In the genomic region with DNA sequence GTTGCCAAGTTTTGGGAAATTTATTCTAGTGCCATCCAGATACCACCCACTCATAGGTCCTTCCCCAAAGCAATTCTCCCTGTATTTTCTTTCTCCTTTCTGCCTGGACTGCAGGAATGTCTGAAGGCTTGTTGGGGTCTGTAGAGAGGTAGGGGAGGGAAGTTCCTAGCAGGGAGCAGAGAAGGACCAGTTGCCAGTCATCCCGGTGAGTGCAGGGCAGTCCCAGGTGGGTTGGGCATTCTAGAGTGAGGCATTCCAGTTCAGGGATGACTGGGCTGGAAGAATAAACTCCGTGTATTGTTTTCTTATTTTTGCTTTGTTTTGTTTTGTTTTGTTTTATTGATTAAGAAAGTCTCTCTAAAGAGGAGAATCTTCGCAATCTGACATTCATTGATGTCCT, we compare ENCODE assay signal across 21 cellular contexts. TPM values are rescaled to one million over a fixed set of nuclear protein-coding genes. Genes with fewer than 3 reads are reported as not detected.
A peak's percentile ranks its signal among the peaks of the same experiment; 100 is the strongest.
DNase-seq lines count a peak whose midpoint lies in the region; ATAC-seq and TF ChIP-seq lines count a peak whose summit lies in the region.
"Had no signal": no experiment of that assay in that cellular context is flagged by ENCODE, and none has a peak within 500 bp of the region (broad histone marks: within the 10 kb centered on the region; RNA-seq: fewer than 3 reads in every experiment).

No MANE protein-coding gene starts in this region.

- no peak for DNase-seq in GM23338 (ENCODE audit: low spot score)
- no peak for DNase-seq in WTC11 (ENCODE audit: low spot score)
- no peak for DNase-seq in mesenchymal stem cell
- no peak for DNase-seq in AG08396 (ENCODE audit: low spot score)
- no peak for DNase-seq in NCI-H345 treated with DMSO at 0.1 percent for 48 hours (lab: John Stamatoyannopoulos, UW; ENCODE audit: unreplicated experiment)
- no peak for DNase-seq in left ventricle myocardium inferior
- DNase-seq: 8988T; CD4-positive, alpha-beta memory T cell; DMS79; H9; MV-4-11; NCI-H1417; NCI-H2029; NCI-H2171; NCI-H446 treated with DMSO at 0.1 percent for 48 hours; NK-92 treated with Interleukin-12 subunit alpha and Interleukin-12 subunit beta, amount 100 ng/mL, for 24 hours; OCI-M1 had no signal

- no peak overlapping the region for H2AFZ ChIP-seq in GM23338
- H2AFZ ChIP-seq in mesenchymal stem cell (ENCODE audit: low read depth, low read length) = no peak overlapping the region

- H3K27me3 ChIP-seq in GM23338 (ENCODE audit: insufficient read depth) = no peaks in the 10 kb centered on the region
- no peaks in the 10 kb centered on the region for H3K27me3 ChIP-seq in mesenchymal stem cell (ENCODE audit: control insufficient read depth in 1 of 2, insufficient read depth in 1 of 2, low read length in 2 of 2)
- H3K27me3 ChIP-seq in rectal smooth muscle tissue (ENCODE audit: control insufficient read depth, insufficient read depth, low read length) = no peaks in the 10 kb centered on the region
- H3K27me3 ChIP-seq in left ventricle myocardium inferior (ENCODE audit: low read depth) = no peaks in the 10 kb centered on the region

- peaks cover 3% of the 10 kb centered on the region; the same call in 1 of the 3 replicates for H3K36me3 Mint-ChIP-seq in GM23338 (ENCODE audit: low read depth)
- no peaks in the 10 kb centered on the region; the same call in 1 of the 2 replicates for H3K36me3 Mint-ChIP-seq in WTC11
- H3K36me3 Mint-ChIP-seq: CD4-positive, alpha-beta memory T cell had no signal

- H2BK15ac ChIP-seq in mesenchymal stem cell (ENCODE audit: low read depth, poor library complexity, severe bottlenecking) = no peak overlapping the region

- H3K4me3 Mint-ChIP-seq in GM23338 = no peak overlapping the region
- no peak overlapping the region for H3K4me3 Mint-ChIP-seq in WTC11
- H3K4me3 Mint-ChIP-seq: CD4-positive, alpha-beta memory T cell; H9 had no signal

- H3K4me3 ChIP-seq in GM23338 = no peak overlapping the region
- H3K4me3 ChIP-seq in mesenchymal stem cell (ENCODE audit: insufficient read depth in 1 of 2, low read depth in 1 of 2, low read length in 2 of 2) = no peak overlapping the region
- no peak overlapping the region for H3K4me3 ChIP-seq in rectal smooth muscle tissue (ENCODE audit: low read length)
- H3K4me3 ChIP-seq in left ventricle myocardium inferior = no peak overlapping the region
- H3K4me3 ChIP-seq: K562, SK-N-MC had no signal

- peak overlapping the region; percentile 13 for H2BK120ac ChIP-seq in mesenchymal stem cell (ENCODE audit: low read depth, low read length)

- 88% methylated on average over 3 of the region's 3 CpGs for WGBS in mesenchymal stem cell

- H4K20me1 ChIP-seq in GM23338 (replicated peaks; ENCODE audit: insufficient read depth) = no peaks in the 10 kb centered on the region

- H3K4me1 Mint-ChIP-seq in GM23338 (peaks cover 78% of the 10 kb centered on the region), WTC11 (peaks cover 84% of the 10 kb centered on the region)
- H3K4me1 Mint-ChIP-seq: CD4-positive, alpha-beta memory T cell had no signal

- ATAC-seq in GM23338 (peak; percentile 40), WTC11 (peak; percentile 43), HG02973 (IDR thresholded peaks at IDR 0.05; ENCODE audit: unreplicated experiment) (no peak)
- ATAC-seq: K562 had no signal

- H3K4me2 ChIP-seq in GM23338 = no peak overlapping the region
- no peak overlapping the region for H3K4me2 ChIP-seq in mesenchymal stem cell (ENCODE audit: low read length, poor library complexity, severe bottlenecking)

- peaks cover 89% of the 10 kb centered on the region for H3K79me2 ChIP-seq in GM23338 (replicated peaks; ENCODE audit: insufficient read depth)

- H3K4ac ChIP-seq in mesenchymal stem cell (ENCODE audit: low read depth in 1 of 2, low read length in 2 of 2) = peak overlapping the region in 1 of 2 experiments; percentile 57

- no peak overlapping the region for H3K23ac ChIP-seq in mesenchymal stem cell (ENCODE audit: low read length in 2 of 2)

- no peaks in the 10 kb centered on the region for H3K9me3 ChIP-seq in mesenchymal stem cell (ENCODE audit: control insufficient read depth, low read length)
- no peaks in the 10 kb centered on the region for H3K9me3 ChIP-seq in left ventricle myocardium inferior (replicated peaks)

- H3K27ac ChIP-seq in GM23338 (ENCODE audit: low read depth) (no peak overlapping the region), mesenchymal stem cell (ENCODE audit: low read length, poor library complexity, severe bottlenecking) (no peak overlapping the region), rectal smooth muscle tissue (ENCODE audit: low read depth, low read length) (peak overlapping the region; percentile 42), left ventricle myocardium inferior (replicated peaks) (no peak overlapping the region)
- H3K27ac ChIP-seq: SK-N-MC had no signal

- H4K8ac ChIP-seq in mesenchymal stem cell (ENCODE audit: low read length) = no peak overlapping the region

- TF ChIP-seq CTCF in GM23338 (conservative IDR thresholded peaks at IDR 0.05; ENCODE audit: low read depth in 2 of 2) = no peak
- no peak for TF ChIP-seq CTCF in WTC11 (IDR thresholded peaks at IDR 0.05)
- TF ChIP-seq CTCF in left ventricle myocardium inferior (IDR thresholded peaks at IDR 0.05; ENCODE audit: borderline replicate concordance) = no peak

- peak overlapping the region in 1 of 2 experiments; percentile 87 for H2BK12ac ChIP-seq in mesenchymal stem cell (ENCODE audit: low read length in 2 of 2)

- peak overlapping the region; percentile 38 for H2AK5ac ChIP-seq in mesenchymal stem cell (ENCODE audit: low read length, severe bottlenecking)

- peaks cover 70% of the 10 kb centered on the region for H3K4me1 ChIP-seq in GM23338 (ENCODE audit: insufficient read depth)
- H3K4me1 ChIP-seq in mesenchymal stem cell (ENCODE audit: control insufficient read depth, insufficient read depth, low read depth, low read length) = peaks cover 8% of the 10 kb centered on the region
- H3K4me1 ChIP-seq in rectal smooth muscle tissue (ENCODE audit: control insufficient read depth, insufficient read depth, low read length) = peaks cover 12% of the 10 kb centered on the region
- peaks cover 16% of the 10 kb centered on the region for H3K4me1 ChIP-seq in left ventricle myocardium inferior

- intact Hi-C loops in left ventricle myocardium inferior (cut with micrococcal nuclease) = no loop called here

- H4K91ac ChIP-seq in mesenchymal stem cell (ENCODE audit: low read length) = peak overlapping the region; percentile 70

- no peak overlapping the region for H3K14ac ChIP-seq in mesenchymal stem cell (ENCODE audit: low read length in 2 of 2)

- POLR2A ChIA-PET in WTC11 (lab: Charles Lee) = no interaction called here

- H2BK5ac ChIP-seq in mesenchymal stem cell (ENCODE audit: low read depth, low read length, poor library complexity, severe bottlenecking) = no peak overlapping the region

- no peaks in the 10 kb centered on the region for H3K9me3 Mint-ChIP-seq in GM23338
- H3K9me3 Mint-ChIP-seq in WTC11 = no peaks in the 10 kb centered on the region
- H3K9me3 Mint-ChIP-seq: CD4-positive, alpha-beta memory T cell; H9 had no signal

- no peaks in the 10 kb centered on the region for H3K9me2 ChIP-seq in GM23338 (ENCODE audit: insufficient read depth)

- H3K36me3 ChIP-seq in GM23338 (ENCODE audit: insufficient read depth) (no peaks in the 10 kb centered on the region), mesenchymal stem cell (ENCODE audit: control insufficient read depth in 1 of 2, insufficient read depth in 2 of 2, low read depth in 1 of 2, low read length in 2 of 2) (no peaks in the 10 kb centered on the region), rectal smooth muscle tissue (ENCODE audit: control insufficient read depth, insufficient read depth, low read length) (no peaks in the 10 kb centered on the region), left ventricle myocardium inferior (no peaks in the 10 kb centered on the region)

- H3K27ac Mint-ChIP-seq in GM23338 (peak overlapping the region; percentile 60), WTC11 (peak overlapping the region; percentile 79; the same call in 1 of the 2 replicates)
- H3K27ac Mint-ChIP-seq: CD4-positive, alpha-beta memory T cell had no signal

- H3F3A ChIP-seq in GM23338 (replicated peaks; ENCODE audit: low read depth) = no peaks in the 10 kb centered on the region

- peak overlapping the region; percentile 54 to 55 for H3K18ac ChIP-seq in mesenchymal stem cell (ENCODE audit: low read depth in 1 of 2, low read length in 2 of 2)

- peaks cover 27% of the 10 kb centered on the region for H3K79me1 ChIP-seq in mesenchymal stem cell (replicated peaks; ENCODE audit: low read length, poor library complexity, severe bottlenecking)

- H3K27me3 Mint-ChIP-seq in GM23338 (ENCODE audit: insufficient read depth, low read depth, poor library complexity) = peaks cover 8% of the 10 kb centered on the region
- no peaks in the 10 kb centered on the region for H3K27me3 Mint-ChIP-seq in WTC11 (ENCODE audit: low read depth)
- H3K27me3 Mint-ChIP-seq: CD4-positive, alpha-beta memory T cell had no signal

- CTCF ChIA-PET in WTC11 (lab: Charles Lee) = no interaction called here

- H3K9ac ChIP-seq in mesenchymal stem cell (ENCODE audit: low read length) = no peak overlapping the region
- no peak overlapping the region for H3K9ac ChIP-seq in rectal smooth muscle tissue (ENCODE audit: low read length)

TF ChIP-seq in GM23338, 12 proteins besides CTCF, POLR2A, EP300 and RAD21 (continues in another document):
- no peak for TF ChIP-seq ZNF331 (CRISPR knock-in tag; IDR thresholded peaks at IDR 0.05; ENCODE audit: low read depth)

TF ChIP-seq in WTC11, 78 proteins besides CTCF, POLR2A, EP300 and RAD21 (continues in another document):
- TF ChIP-seq ZNF232 (CRISPR knock-in tag; IDR thresholded peaks at IDR 0.05) (no peak), CREB1 (CRISPR knock-in tag; IDR thresholded peaks at IDR 0.05) (no peak), NR3C1 (CRISPR knock-in tag; conservative IDR thresholded peaks at IDR 0.05; ENCODE audit: low read depth) (no peak), TEAD4 (CRISPR knock-in tag; IDR thresholded peaks at IDR 0.05) (no peak), ZNF396 (CRISPR knock-in tag; IDR thresholded peaks at IDR 0.05; ENCODE audit: borderline replicate concordance) (no peak), GRHL2 (CRISPR knock-in tag; IDR thresholded peaks at IDR 0.05; ENCODE audit: insufficient replicate concordance, severe bottlenecking) (no peak), ESRRA (CRISPR knock-in tag; IDR thresholded peaks at IDR 0.05; ENCODE audit: borderline replicate concordance) (no peak), CBFB (CRISPR knock-in tag; IDR thresholded peaks at IDR 0.05; ENCODE audit: low read depth) (no peak)

RNA-seq across cellular contexts. Expression of gene SPATS2L, which starts 58.1 kb away (rescaled TPM):
- 118 and 146 TPM in 2 replicates for total RNA-seq in GM23338 (2014; rRNA removed; shearing (Covaris generic))
- 154 and 263 TPM in 2 replicates for polyA plus RNA-seq in GM23338 (2016; fragmentation: Nextera tagmentation; extraction: Ambion mirVana)
- total RNA-seq in WTC11 (2021) = 103 to 112 TPM (median 111 TPM) in 3 replicates
- 377 TPM for polyA plus RNA-seq in mesenchymal stem cell (2013, experiment 1 of 2)
- 383 TPM for polyA plus RNA-seq in mesenchymal stem cell (2013, experiment 2 of 2)
- total RNA-seq in left ventricle myocardium inferior = 54.9 TPM
